In the genomic region with DNA sequence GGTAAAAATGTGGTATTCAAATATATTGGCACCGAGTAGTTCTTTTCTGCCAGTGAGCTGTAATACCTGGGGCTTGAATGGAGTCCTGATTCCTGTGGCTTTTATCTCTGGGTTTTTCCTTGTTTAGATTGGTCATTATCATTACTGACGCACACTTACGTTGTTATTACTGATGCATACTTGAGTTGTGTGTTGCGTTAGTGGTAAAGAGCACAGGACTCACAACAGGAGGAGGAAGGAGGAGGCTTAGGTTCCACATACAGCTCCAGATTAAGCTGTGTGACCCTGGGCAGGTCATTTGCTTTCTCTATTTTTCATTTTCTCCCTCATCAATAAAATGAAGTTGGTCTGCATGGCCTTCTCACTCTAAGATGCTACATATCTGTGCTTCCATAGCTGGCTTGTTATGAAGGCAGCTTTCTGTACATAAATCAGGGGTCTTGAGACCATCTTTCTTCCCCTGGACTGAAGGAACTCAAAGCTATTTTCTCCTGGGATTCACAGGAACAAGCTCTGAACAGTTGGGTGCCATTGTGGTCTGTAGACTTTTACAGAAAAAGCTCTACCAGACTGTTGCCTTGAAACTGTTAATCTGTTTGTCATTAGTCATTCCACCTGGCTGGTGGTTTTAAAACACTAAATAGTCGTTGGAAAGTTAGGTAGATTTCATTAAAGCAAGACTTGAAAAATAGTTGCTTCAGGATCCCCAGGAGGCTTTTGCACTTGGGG, we compare ENCODE assay signal across 10 cellular contexts. TPM values are rescaled to one million over a fixed set of nuclear protein-coding genes. Genes with fewer than 3 reads are reported as not detected.
DNase-seq lines count a peak whose midpoint lies in the region; ATAC-seq and TF ChIP-seq lines count a peak whose summit lies in the region.
"Had no signal": no experiment of that assay in that cellular context is flagged by ENCODE, and none has a peak within 500 bp of the region (broad histone marks: within the 10 kb centered on the region; RNA-seq: fewer than 3 reads in every experiment).

No MANE protein-coding gene starts in this region.

- H3K4me3 ChIP-seq in fibroblast of pulmonary artery (replicated peaks; ENCODE audit: low read depth, low read length) = no peak overlapping the region
- peak overlapping the region in 2 of 4 donors; percentile 2 to 3 for H3K4me3 ChIP-seq in gastrocnemius medialis

- in situ Hi-C loops in gastrocnemius medialis (cut with MboI; ENCODE audit: low sequenced_read_pairs in 4 of 4) = no loop called here

- DNase-seq in RPMI8226 = peak; percentile 23
- DNase-seq in fibroblast of pulmonary artery (ENCODE audit: low read depth) = peak; percentile 62
- no peak for DNase-seq in gastrocnemius medialis
- DNase-seq in GM03348 (ENCODE audit: low spot score) = no peak
- DNase-seq in activated CD4-positive, alpha-beta T cell treated with anti-CD3 and anti-CD28 coated beads, Interleukin-2, amount 10 ng/mL, durations not matched to agents 24 days and 14 days = no peak
- DNase-seq in NCI-H2107 (lab: John Stamatoyannopoulos, UW) = no peak
- DNase-seq: activated CD4-positive, alpha-beta T cell treated with anti-CD3 and anti-CD28 coated beads, Interleukin-2, amount 50 U/mL, for 4 hours had no signal

- peaks cover 80 to 82% of the 10 kb centered on the region in 2 donors for H3K4me1 ChIP-seq in gastrocnemius medialis

- peak overlapping the region; percentile 62 to 95 (median 83) for H3K27ac ChIP-seq in gastrocnemius medialis

- no peaks in the 10 kb centered on the region for H3K9me3 ChIP-seq in gastrocnemius medialis

- TF ChIP-seq CTCF in fibroblast of pulmonary artery (IDR thresholded peaks at IDR 0.05; ENCODE audit: low read length, missing control alignments) (no peak), gastrocnemius medialis (IDR thresholded peaks at IDR 0.05 in 4 of 5, conservative IDR thresholded peaks at IDR 0.05 in 1 of 5) (no peak)

- H3K36me3 ChIP-seq in gastrocnemius medialis = no peaks in the 10 kb centered on the region

- no peak overlapping the region for H3K4me3 Mint-ChIP-seq in activated CD4-positive, alpha-beta T cell treated with anti-CD3 and anti-CD28 coated beads, Interleukin-2, amount 10 ng/mL, durations not matched to agents 24 days and 14 days

- H3K9me3 Mint-ChIP-seq in activated CD4-positive, alpha-beta T cell treated with anti-CD3 and anti-CD28 coated beads, Interleukin-2, amount 10 ng/mL, durations not matched to agents 24 days and 14 days = no peaks in the 10 kb centered on the region
- H3K9me3 Mint-ChIP-seq: activated naive CD4-positive, alpha-beta T cell treated with anti-CD3 and anti-CD28 coated beads, Interleukin-2, amount 50 U/mL, for 72 hours had no signal

- TF ChIP-seq POLR2A in GM18505 (IDR thresholded peaks at IDR 0.05; ENCODE audit: borderline replicate concordance, extremely low read depth, insufficient read depth, insufficient read length) = peak; percentile 21
- no peak for TF ChIP-seq POLR2A in gastrocnemius medialis (IDR thresholded peaks at IDR 0.05)

- intact Hi-C loops in gastrocnemius medialis (cut with DNase I; ENCODE audit: low total_unique reads) = no loop called here
- intact Hi-C loops in activated CD4-positive, alpha-beta T cell treated with anti-CD3 and anti-CD28 coated beads, Interleukin-2, amount 10 ng/mL, durations not matched to agents 24 days and 14 days (cut with micrococcal nuclease) = loop anchor here (2.0 kb wide), 1 partner anchor 19 kb away; no protein-coding TSS in a partner anchor

- H3K27me3 ChIP-seq in gastrocnemius medialis = no peaks in the 10 kb centered on the region

- peaks cover 33% of the 10 kb centered on the region for H3K36me3 Mint-ChIP-seq in activated CD4-positive, alpha-beta T cell treated with anti-CD3 and anti-CD28 coated beads, Interleukin-2, amount 10 ng/mL, durations not matched to agents 24 days and 14 days (ENCODE audit: low read depth)

- peaks cover 14% of the 10 kb centered on the region for H3K4me1 Mint-ChIP-seq in activated CD4-positive, alpha-beta T cell treated with anti-CD3 and anti-CD28 coated beads, Interleukin-2, amount 10 ng/mL, durations not matched to agents 24 days and 14 days

- H3K27me3 Mint-ChIP-seq in activated CD4-positive, alpha-beta T cell treated with anti-CD3 and anti-CD28 coated beads, Interleukin-2, amount 10 ng/mL, durations not matched to agents 24 days and 14 days = no peaks in the 10 kb centered on the region

- ATAC-seq in GM18505 (IDR thresholded peaks at IDR 0.05; ENCODE audit: unreplicated experiment) (no peak), gastrocnemius medialis (no peak), HG03378 (IDR thresholded peaks at IDR 0.05; ENCODE audit: unreplicated experiment) (no peak)

- H3K27ac Mint-ChIP-seq in activated CD4-positive, alpha-beta T cell treated with anti-CD3 and anti-CD28 coated beads, Interleukin-2, amount 10 ng/mL, durations not matched to agents 24 days and 14 days = no peak overlapping the region
- H3K27ac Mint-ChIP-seq: activated naive CD4-positive, alpha-beta T cell treated with anti-CD3 and anti-CD28 coated beads, Interleukin-2, amount 50 U/mL, for 72 hours had no signal

RNA-seq across cellular contexts. Expression of a gene that starts 5.6 kb away (rescaled TPM):
- total RNA-seq in gastrocnemius medialis = 10 to 100 TPM; 22.3 to 51.0 (median 35.0) TPM
- total RNA-seq in activated CD4-positive, alpha-beta T cell treated with anti-CD3 and anti-CD28 coated beads, Interleukin-2, amount 10 ng/mL, durations not matched to agents 24 days and 14 days = 111 and 117 TPM in 2 replicates

Comparison
In these comparisons a context has a peak if more than half of its experiments do, and no peak if none do; other contexts are left out.
1. DNase-seq: peak in RPMI8226 (single experiment) and fibroblast of pulmonary artery (single experiment); none in gastrocnemius medialis (0 of 2), GM03348 (single experiment), activated CD4-positive, alpha-beta T cell treated with anti-CD3 and anti-CD28 coated beads, Interleukin-2, amount 10 ng/mL, durations not matched to agents 24 days and 14 days (single experiment) and NCI-H2107 (single experiment).